Comparison of ENCODE assay signal across 1 cellular context in genomic region chr17:38585056-38585804, GRCh38.
A peak's percentile ranks its signal among the peaks of the same experiment; 100 is the strongest.
TF ChIP-seq lines count a peak whose summit lies in the region.

No MANE protein-coding gene starts in this region.

TF ChIP-seq in HepG2, 621 proteins besides CTCF, POLR2A, EP300 and RAD21 (continued from another document and continues in another):
- TF ChIP-seq DZIP1 (CRISPR knock-in tag; IDR thresholded peaks at IDR 0.05) (0 out of 2 replicates have a peak, but pooled peaks have one; percentile 50), ZNF552 (CRISPR knock-in tag; IDR thresholded peaks at IDR 0.05; ENCODE audit: borderline replicate concordance) (no peak), ZNF512 (CRISPR knock-in tag; IDR thresholded peaks at IDR 0.05) (no peak), KDM4B (CRISPR knock-in tag; IDR thresholded peaks at IDR 0.05) (no peak), HBP1 (CRISPR knock-in tag; IDR thresholded peaks at IDR 0.05; ENCODE audit: low read depth) (no peak), RXRB (CRISPR knock-in tag; IDR thresholded peaks at IDR 0.05; ENCODE audit: borderline replicate concordance) (0 out of 2 replicates have a peak, but pooled peaks have one; percentile 11), SIN3B (IDR thresholded peaks at IDR 0.05; ENCODE audit: low read length) (no peak), HOXA7 (CRISPR knock-in tag; IDR thresholded peaks at IDR 0.05) (no peak), IRF9 (CRISPR knock-in tag; IDR thresholded peaks at IDR 0.05; ENCODE audit: borderline replicate concordance) (no peak), ZNF740 (CRISPR knock-in tag; IDR thresholded peaks at IDR 0.05) (no peak), TEAD3 (CRISPR knock-in tag; optimal IDR thresholded peaks at IDR 0.05; ENCODE audit: borderline replicate concordance) (peak; percentile 40), ZFP36L1 (CRISPR knock-in tag; IDR thresholded peaks at IDR 0.05) (no peak), ZBTB7A (CRISPR knock-in tag; IDR thresholded peaks at IDR 0.05) (no peak), ZNF225 (CRISPR knock-in tag; IDR thresholded peaks at IDR 0.05) (peak; percentile 75; the same call in 1 of the 2 replicates), SALL2 (CRISPR knock-in tag; IDR thresholded peaks at IDR 0.05) (peak; percentile 14; the same call in 1 of the 2 replicates), HNRNPUL1 (IDR thresholded peaks at IDR 0.05; ENCODE audit: low read depth, low read length) (no peak), ZNF256 (CRISPR knock-in tag; conservative IDR thresholded peaks at IDR 0.05) (no peak), SKIL (CRISPR knock-in tag; IDR thresholded peaks at IDR 0.05; ENCODE audit: borderline replicate concordance) (no peak), HMGXB4 (CRISPR knock-in tag; IDR thresholded peaks at IDR 0.05; ENCODE audit: borderline replicate concordance in 1 of 2, low read depth in 1 of 2) (0 out of 4 replicates have a peak, but pooled peaks of 1 of the 2 experiments have one; percentile 15), ZBTB14 (CRISPR knock-in tag; IDR thresholded peaks at IDR 0.05) (no peak), ZBTB2 (CRISPR knock-in tag; IDR thresholded peaks at IDR 0.05; ENCODE audit: low read depth) (no peak), ZFAT (CRISPR knock-in tag; conservative IDR thresholded peaks at IDR 0.05) (no peak), ATF7 (IDR thresholded peaks at IDR 0.05) (no peak), ATF7 (CRISPR knock-in tag; IDR thresholded peaks at IDR 0.05) (0 out of 2 replicates have a peak, but pooled peaks have one; percentile 53), NR3C1 (CRISPR knock-in tag; IDR thresholded peaks at IDR 0.05) (no peak), TRIM24 (CRISPR knock-in tag; IDR thresholded peaks at IDR 0.05) (no peak), ZFP41 (CRISPR knock-in tag; IDR thresholded peaks at IDR 0.05; ENCODE audit: borderline replicate concordance) (no peak), ZNF83 (CRISPR knock-in tag; IDR thresholded peaks at IDR 0.05; ENCODE audit: borderline replicate concordance) (no peak), SMAD3 (CRISPR knock-in tag; IDR thresholded peaks at IDR 0.05) (peak; percentile 30; the same call in 1 of the 2 replicates), AKAP8 (CRISPR knock-in tag; IDR thresholded peaks at IDR 0.05) (peak; percentile 79; the same call in 1 of the 2 replicates), JDP2 (CRISPR knock-in tag; IDR thresholded peaks at IDR 0.05; ENCODE audit: borderline replicate concordance) (no peak), AHR (CRISPR knock-in tag; IDR thresholded peaks at IDR 0.05) (no peak), STAG1 (CRISPR knock-in tag; IDR thresholded peaks at IDR 0.05) (no peak), HNF4G (IDR thresholded peaks at IDR 0.05; ENCODE audit: borderline replicate concordance, low read depth, low read length) (peak; percentile 64), HNF4G (CRISPR knock-in tag; IDR thresholded peaks at IDR 0.05; ENCODE audit: borderline replicate concordance, low read depth) (no peak; the same call in 1 of the 2 replicates), RNF2 (conservative IDR thresholded peaks at IDR 0.05; ENCODE audit: low read depth) (peak; percentile 70), MAX (IDR thresholded peaks at IDR 0.05) (peak; percentile 81), ETV5 (CRISPR knock-in tag; IDR thresholded peaks at IDR 0.05; ENCODE audit: borderline replicate concordance) (no peak), KLF9 (CRISPR knock-in tag; IDR thresholded peaks at IDR 0.05; ENCODE audit: low read depth) (no peak), TAF1 (CRISPR knock-in tag; IDR thresholded peaks at IDR 0.05) (no peak), ZNF619 (CRISPR knock-in tag; IDR thresholded peaks at IDR 0.05) (0 out of 2 replicates have a peak, but pooled peaks have one; percentile 28), KMT2A (CRISPR knock-in tag; IDR thresholded peaks at IDR 0.05) (no peak), GMEB2 (CRISPR knock-in tag; IDR thresholded peaks at IDR 0.05; ENCODE audit: low read depth) (no peak), TBL1XR1 (IDR thresholded peaks at IDR 0.05; ENCODE audit: borderline replicate concordance, low read length, partially characterized antibody) (no peak), ZBTB25 (CRISPR knock-in tag; IDR thresholded peaks at IDR 0.05) (no peak), ZKSCAN8 (CRISPR knock-in tag; IDR thresholded peaks at IDR 0.05; ENCODE audit: borderline replicate concordance) (no peak), ZC3H13 (CRISPR knock-in tag; IDR thresholded peaks at IDR 0.05) (0 out of 2 replicates have a peak, but pooled peaks have one; percentile 58), EZH2 (conservative IDR thresholded peaks at IDR 0.05; ENCODE audit: low read depth, low read length) (no peak), NONO (IDR thresholded peaks at IDR 0.05) (no peak), NONO (CRISPR knock-in tag; conservative IDR thresholded peaks at IDR 0.05) (peak; percentile 66), CENPX (CRISPR knock-in tag; IDR thresholded peaks at IDR 0.05) (no peak), MTF2 (CRISPR knock-in tag; IDR thresholded peaks at IDR 0.05; ENCODE audit: borderline replicate concordance) (no peak), ZNF792 (CRISPR knock-in tag; IDR thresholded peaks at IDR 0.05) (0 out of 2 replicates have a peak, but pooled peaks have one; percentile 13)
